Comparison of ENCODE assay signal across 1 cellular context in the genomic region with DNA sequence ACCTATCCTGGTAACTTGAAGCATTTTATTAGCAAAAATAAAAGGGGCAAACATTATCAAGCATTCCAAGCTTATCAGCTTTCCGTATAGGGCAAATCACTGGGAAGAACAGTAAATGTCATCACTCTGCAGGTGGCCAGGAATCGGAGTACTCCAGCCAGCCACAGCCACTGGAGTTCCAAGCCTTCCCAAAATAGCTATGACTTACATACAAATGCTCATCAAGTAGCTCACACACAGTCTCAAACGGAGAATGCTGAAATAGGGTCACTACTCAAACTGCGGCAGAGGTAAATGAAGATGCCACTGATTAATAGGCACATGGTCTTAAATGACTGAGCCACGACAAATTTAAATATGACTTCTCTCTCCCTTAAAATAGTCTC.
TF ChIP-seq lines count a peak whose summit lies in the region.

No MANE protein-coding gene starts in this region.

TF ChIP-seq in HEK293, 187 proteins besides CTCF, POLR2A, EP300 and RAD21 (continued from another document):
- TF ChIP-seq ZBTB48 (tag by site-specific recombination; IDR thresholded peaks at IDR 0.05) (no peak), ZNF211 (tag by site-specific recombination; IDR thresholded peaks at IDR 0.05; ENCODE audit: low read depth) (no peak), AEBP2 (tag by site-specific recombination; IDR thresholded peaks at IDR 0.05; ENCODE audit: borderline replicate concordance) (no peak), ZNF544 (tag by site-specific recombination; IDR thresholded peaks at IDR 0.05) (no peak), ZNF518A (tag by site-specific recombination; conservative IDR thresholded peaks at IDR 0.05; ENCODE audit: low read depth) (no peak), GLIS2 (tag by site-specific recombination; IDR thresholded peaks at IDR 0.05) (no peak), ZBTB20 (tag by site-specific recombination; IDR thresholded peaks at IDR 0.05) (peak; percentile 81), ZNF555 (tag by site-specific recombination; conservative IDR thresholded peaks at IDR 0.05) (no peak), ZNF133 (tag by site-specific recombination; IDR thresholded peaks at IDR 0.05) (no peak), GLIS1 (tag by site-specific recombination; IDR thresholded peaks at IDR 0.05) (peak; percentile 50; the same call in 1 of the 2 replicates), ZNF302 (tag by site-specific recombination; IDR thresholded peaks at IDR 0.05; ENCODE audit: low read depth) (no peak), ZNF777 (tag by site-specific recombination; IDR thresholded peaks at IDR 0.05; ENCODE audit: borderline replicate concordance) (no peak), ZNF37A (tag by site-specific recombination; IDR thresholded peaks at IDR 0.05) (no peak), ZNF501 (tag by site-specific recombination; IDR thresholded peaks at IDR 0.05) (no peak), ZNF513 (tag by site-specific recombination; IDR thresholded peaks at IDR 0.05) (no peak), ZNF394 (tag by site-specific recombination; IDR thresholded peaks at IDR 0.05; ENCODE audit: borderline replicate concordance) (no peak), ZNF23 (tag by site-specific recombination; IDR thresholded peaks at IDR 0.05; ENCODE audit: borderline replicate concordance) (no peak), ZNF654 (tag by site-specific recombination; IDR thresholded peaks at IDR 0.05; ENCODE audit: low read depth) (no peak), PRDM6 (tag by site-specific recombination; IDR thresholded peaks at IDR 0.05) (peak; percentile 33; the same call in 1 of the 2 replicates), IKZF3 (tag by site-specific recombination; IDR thresholded peaks at IDR 0.05) (0 out of 2 replicates have a peak, but pooled peaks have one; percentile 51), ZNF843 (tag by site-specific recombination; IDR thresholded peaks at IDR 0.05) (peak; percentile 72), TRIM28 (IDR thresholded peaks at IDR 0.05; ENCODE audit: borderline replicate concordance, low read length) (peak; percentile 79), PRDM1 (tag by site-specific recombination; IDR thresholded peaks at IDR 0.05) (no peak), SP7 (tag by site-specific recombination; IDR thresholded peaks at IDR 0.05) (0 out of 2 replicates have a peak, but pooled peaks have one; percentile 13), ZNF529 (tag by site-specific recombination; IDR thresholded peaks at IDR 0.05; ENCODE audit: insufficient replicate concordance) (no peak), SCRT2 (tag by site-specific recombination; IDR thresholded peaks at IDR 0.05) (peak; percentile 37; the same call in 1 of the 2 replicates), ZNF274 (IDR thresholded peaks at IDR 0.05; ENCODE audit: low read length) (no peak), ZNF274 (tag by site-specific recombination; IDR thresholded peaks at IDR 0.05; ENCODE audit: borderline replicate concordance) (no peak), ZNF138 (tag by site-specific recombination; IDR thresholded peaks at IDR 0.05; ENCODE audit: borderline replicate concordance) (no peak), ZEB2 (tag by site-specific recombination; IDR thresholded peaks at IDR 0.05) (no peak), ZXDB (tag by site-specific recombination; IDR thresholded peaks at IDR 0.05) (peak; percentile 41), OSR2 (tag by site-specific recombination; IDR thresholded peaks at IDR 0.05) (peak; percentile 58), ZNF548 (tag by site-specific recombination; IDR thresholded peaks at IDR 0.05) (no peak), ZBTB1 (tag by site-specific recombination; IDR thresholded peaks at IDR 0.05) (no peak), ZBTB17 (tag by site-specific recombination; IDR thresholded peaks at IDR 0.05) (peak; percentile 54), TCF7L2 (IDR thresholded peaks at IDR 0.05; ENCODE audit: borderline replicate concordance, low read depth, low read length) (peak; percentile 52; the same call in 1 of the 2 replicates), FEZF1 (tag by site-specific recombination; IDR thresholded peaks at IDR 0.05) (peak; percentile 94), KLF10 (tag by site-specific recombination; IDR thresholded peaks at IDR 0.05) (0 out of 2 replicates have a peak, but pooled peaks have one; percentile 40), ZNF366 (tag by site-specific recombination; conservative IDR thresholded peaks at IDR 0.05) (no peak; the same call in 1 of the 2 replicates), ZNF660 (tag by site-specific recombination; IDR thresholded peaks at IDR 0.05) (0 out of 2 replicates have a peak, but pooled peaks have one; percentile 40)
- TF ChIP-seq, protein P1, sequence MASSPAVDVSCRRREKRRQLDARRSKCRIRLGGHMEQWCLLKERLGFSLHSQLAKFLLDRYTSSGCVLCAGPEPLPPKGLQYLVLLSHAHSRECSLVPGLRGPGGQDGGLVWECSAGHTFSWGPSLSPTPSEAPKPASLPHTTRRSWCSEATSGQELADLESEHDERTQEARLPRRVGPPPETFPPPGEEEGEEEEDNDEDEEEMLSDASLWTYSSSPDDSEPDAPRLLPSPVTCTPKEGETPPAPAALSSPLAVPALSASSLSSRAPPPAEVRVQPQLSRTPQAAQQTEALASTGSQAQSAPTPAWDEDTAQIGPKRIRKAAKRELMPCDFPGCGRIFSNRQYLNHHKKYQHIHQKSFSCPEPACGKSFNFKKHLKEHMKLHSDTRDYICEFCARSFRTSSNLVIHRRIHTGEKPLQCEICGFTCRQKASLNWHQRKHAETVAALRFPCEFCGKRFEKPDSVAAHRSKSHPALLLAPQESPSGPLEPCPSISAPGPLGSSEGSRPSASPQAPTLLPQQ (tag by site-specific recombination; IDR thresholded peaks at IDR 0.05), result peak; percentile 41; the same call in 1 of the 2 replicates
